Comparison of ENCODE assay signal across 8 cellular contexts in genomic region chr19:20923077-20923871, GRCh38. TPM values are rescaled to one million over a fixed set of nuclear protein-coding genes. Genes with fewer than 3 reads are reported as not detected.
DNase-seq lines count a peak whose midpoint lies in the region; ATAC-seq, FAIRE-seq and TF ChIP-seq lines count a peak whose summit lies in the region.

Gene ZNF85, plus strand, starts transcription at chr19:20923251. Its CDS starts 150 bp downstream, at chr19:20923401.

- POLR2A ChIA-PET in activated CD4-positive, alpha-beta memory T cell treated with anti-CD3 and anti-CD28 coated beads for 36 hours (lab: Charles Lee), result interaction anchor here (0.8 to 2.1 kb wide), 11 partner anchors 76 to 686 kb away, joined by 3 to 12 read pairs (median 4); partner anchors contain the start of genes ZNF430, ZNF626, ZNF66 and ZNF708

- no peaks in the 10 kb centered on the region for H3K9me3 ChIP-seq in right lobe of liver

- H3K4me3 Mint-ChIP-seq in activated CD4-positive, alpha-beta memory T cell treated with anti-CD3 and anti-CD28 coated beads for 36 hours, result peak within 1 kb of the TSS; percentile 98

- peaks cover 9% of the 10 kb centered on the region for H3K36me3 Mint-ChIP-seq in activated CD4-positive, alpha-beta memory T cell treated with anti-CD3 and anti-CD28 coated beads for 36 hours

- peaks cover 23% of the 10 kb centered on the region for H3K4me1 Mint-ChIP-seq in activated CD4-positive, alpha-beta memory T cell treated with anti-CD3 and anti-CD28 coated beads for 36 hours (ENCODE audit: low read depth)

- TF ChIP-seq CTCF in dorsolateral prefrontal cortex (IDR thresholded peaks at IDR 0.05 in 54 of 56, conservative IDR thresholded peaks at IDR 0.05 in 2 of 56; ENCODE audit: low read depth in 1 of 56, partially characterized antibody in 56 of 56) (no peak), right lobe of liver (IDR thresholded peaks at IDR 0.05) (no peak)

- no peaks in the 10 kb centered on the region for H3K4me1 ChIP-seq in right lobe of liver

- H3K9me3 Mint-ChIP-seq in activated CD4-positive, alpha-beta memory T cell treated with anti-CD3 and anti-CD28 coated beads for 36 hours, result no peaks in the 10 kb centered on the region

- FAIRE-seq in A204.1 (lab: Jason Lieb, UNC), result peak; percentile 71

- DNase-seq in NCI-H524 (lab: John Stamatoyannopoulos, UW) (peak; percentile 75 to 90), dorsolateral prefrontal cortex (peak; percentile 83 to 96 (median 94)), right lobe of liver (peak; percentile 70 to 78 (median 73))
- DNase-seq in activated CD4-positive, alpha-beta memory T cell treated with anti-CD3 and anti-CD28 coated beads for 36 hours, result peak; percentile 95
- DNase-seq in stimulated activated CD4-positive, alpha-beta T cell treated with anti-CD3 and anti-CD28 coated beads, Interleukin-4, amount 100 ng/mL, for 24 hours, result peak; percentile 91

- ATAC-seq in GM18868 (IDR thresholded peaks at IDR 0.05; ENCODE audit: unreplicated experiment), result peak; percentile 99
- peak; percentile 96 for ATAC-seq in HG03108 (IDR thresholded peaks at IDR 0.05; ENCODE audit: unreplicated experiment)
- ATAC-seq in right lobe of liver, result peak; percentile 90 to 96 (median 95)

- TF ChIP-seq POLR2A in right lobe of liver (IDR thresholded peaks at IDR 0.05), result no peak

- peak within 1 kb of the TSS in 57 of 59 donors; percentile 15 to 94 (median 79) for H3K27ac ChIP-seq in dorsolateral prefrontal cortex
- H3K27ac ChIP-seq in right lobe of liver, result peak within 1 kb of the TSS; percentile 44 to 60 (median 56)

- CTCF ChIA-PET in activated CD4-positive, alpha-beta memory T cell treated with anti-CD3 and anti-CD28 coated beads for 36 hours (lab: Charles Lee), result interaction anchor here (0.6 to 1.2 kb wide), 6 partner anchors 37 to 926 kb away, joined by 3 to 4 read pairs (median 3); partner anchors contain the start of gene ZNF430

- H3K4me3 ChIP-seq in dorsolateral prefrontal cortex (peak within 1 kb of the TSS; percentile 48 to 93 (median 77)), right lobe of liver (peak within 1 kb of the TSS; percentile 41 to 47 (median 46))

- H3K36me3 ChIP-seq in right lobe of liver, result no peaks in the 10 kb centered on the region

- H3K27me3 ChIP-seq in dorsolateral prefrontal cortex, result no peaks in the 10 kb centered on the region
- H3K27me3 ChIP-seq in right lobe of liver, result no peaks in the 10 kb centered on the region

- peak within 1 kb of the TSS; percentile 94 for H3K27ac Mint-ChIP-seq in activated CD4-positive, alpha-beta memory T cell treated with anti-CD3 and anti-CD28 coated beads for 36 hours

- H3K27me3 Mint-ChIP-seq in activated CD4-positive, alpha-beta memory T cell treated with anti-CD3 and anti-CD28 coated beads for 36 hours, result no peaks in the 10 kb centered on the region

- WGBS in right lobe of liver (ENCODE audit: insufficient coverage, low coverage, low lambda C conversion rate, missing lambda C conversion rate), result 1% methylated on average over 23 of the region's 38 CpGs

- intact Hi-C loops in activated CD4-positive, alpha-beta memory T cell treated with anti-CD3 and anti-CD28 coated beads for 36 hours (cut with micrococcal nuclease), result loop anchor here (1.0 to 10.0 kb wide), 7 partner anchors 76 to 498 kb away; partner anchors contain the start of genes ZNF431, ZNF66, ZNF714 and ZNF737
- intact Hi-C loops in dorsolateral prefrontal cortex (cut with DNase I), result loop anchor here in 1 of 2 donors (2.0 to 10.0 kb wide), 3 partner anchors 99 to 358 kb away; partner anchors contain the start of genes ZNF430, ZNF626 and ZNF737
- intact Hi-C loops in right lobe of liver (cut with DNase I), result no loop called here

RNA-seq across cellular contexts. Expression of gene ZNF85, which starts in this region (rescaled TPM):
- 10 to 100 TPM; 15.4 to 18.5 TPM for total RNA-seq in activated CD4-positive, alpha-beta memory T cell treated with anti-CD3 and anti-CD28 coated beads for 36 hours
- total RNA-seq in dorsolateral prefrontal cortex, result 10 to 100 TPM in 9 of 120 experiments, 1 to 10 TPM in 111; 3.1 to 12.1 (median 7.1) TPM
- total RNA-seq in right lobe of liver, result 1 to 10 TPM in 2 of 6 experiments, under 1 TPM in 4; 0.37 to 3.3 (median 0.84) TPM

Comparison
In these comparisons a context has a peak if more than half of its experiments do, and no peak if none do; other contexts are left out.
1. Peak in every context shown above with its lines: DNase-seq, ATAC-seq, H3K4me3 ChIP-seq and H3K27ac ChIP-seq.